8 cellular contexts compared by ENCODE assay signal in genomic region chr1:59759156-59759925, GRCh38. TPM values are rescaled to one million over a fixed set of nuclear protein-coding genes. Genes with fewer than 3 reads are reported as not detected.
DNase-seq lines count a peak whose midpoint lies in the region; ATAC-seq, FAIRE-seq and TF ChIP-seq lines count a peak whose summit lies in the region.

No MANE protein-coding gene starts in this region.

- 13% methylated on average over 11 of the region's 11 CpGs for WGBS in hepatocyte (ENCODE audit: low lambda C conversion rate, missing lambda C conversion rate)

- ATAC-seq in HG02938 (IDR thresholded peaks at IDR 0.05; ENCODE audit: unreplicated experiment) (peak; percentile 74), sciatic nerve (peak; percentile 96)

- H3K9me3 Mint-ChIP-seq in T-helper 2 cell treated with Interferon-gamma antibody and Interleukin-4, amounts not matched to agents 5 μg/mL and 100 μg/mL, for 36 hours = no peaks in the 10 kb centered on the region
- no peaks in the 10 kb centered on the region for H3K9me3 Mint-ChIP-seq in astrocyte (ENCODE audit: unreplicated experiment)

- intact Hi-C loops in sciatic nerve (cut with DNase I) = loop anchor here (10.0 kb wide), 1 partner anchor 975 kb away; the partner anchor contains the start of gene JUN

- H3K27ac Mint-ChIP-seq in T-helper 2 cell treated with Interferon-gamma antibody and Interleukin-4, amounts not matched to agents 5 μg/mL and 100 μg/mL, for 36 hours = no peak overlapping the region
- no peak overlapping the region for H3K27ac Mint-ChIP-seq in astrocyte (ENCODE audit: unreplicated experiment)

- no peaks in the 10 kb centered on the region for H3K9me2 ChIP-seq in hepatocyte (replicated peaks; ENCODE audit: insufficient read depth)

- H3K9ac ChIP-seq in astrocyte (ENCODE audit: low read length) = peak overlapping the region; percentile 45

- H3K36me3 Mint-ChIP-seq in T-helper 2 cell treated with Interferon-gamma antibody and Interleukin-4, amounts not matched to agents 5 μg/mL and 100 μg/mL, for 36 hours (ENCODE audit: low read depth) = no peaks in the 10 kb centered on the region
- no peaks in the 10 kb centered on the region for H3K36me3 Mint-ChIP-seq in astrocyte (ENCODE audit: low read depth, unreplicated experiment)

- H3K9me3 ChIP-seq in astrocyte (ENCODE audit: insufficient read depth, low read depth, low read length) (no peaks in the 10 kb centered on the region), hepatocyte (ENCODE audit: low read depth) (no peaks in the 10 kb centered on the region)

- DNase-seq in NCI-H1417 (lab: John Stamatoyannopoulos, UW) (peak; percentile 67 to 82 (median 77)), NCI-H1417 treated with DMSO at 0.1 percent for 48 hours (lab: John Stamatoyannopoulos, UW) (no peak), NCI-H187 (lab: John Stamatoyannopoulos, UW) (peak; percentile 31 to 48), astrocyte (ENCODE audit: low read depth) (peak; percentile 53), hepatocyte (ENCODE audit: low spot score) (peak; percentile 88), sciatic nerve (ENCODE audit: low spot score) (peak; percentile 90)
- peak; percentile 60 for DNase-seq in T-helper 2 cell treated with Interferon-gamma antibody and Interleukin-4, amounts not matched to agents 5 μg/mL and 100 μg/mL, for 36 hours (ENCODE audit: low spot score)

- FAIRE-seq in astrocyte (lab: Jason Lieb, UNC) = peak; percentile 75

- H3K4me1 Mint-ChIP-seq in T-helper 2 cell treated with Interferon-gamma antibody and Interleukin-4, amounts not matched to agents 5 μg/mL and 100 μg/mL, for 36 hours (ENCODE audit: low read depth) = peaks cover 2% of the 10 kb centered on the region
- peaks cover 8% of the 10 kb centered on the region for H3K4me1 Mint-ChIP-seq in astrocyte (ENCODE audit: low read depth, unreplicated experiment)

- H3K79me2 ChIP-seq in astrocyte (ENCODE audit: insufficient read depth, low read length) = no peaks in the 10 kb centered on the region
- no peaks in the 10 kb centered on the region for H3K79me2 ChIP-seq in hepatocyte

- H3K4me2 ChIP-seq in astrocyte (ENCODE audit: low read length) = peak overlapping the region; percentile 76
- peak overlapping the region; percentile 55 for H3K4me2 ChIP-seq in hepatocyte

- H3K27ac ChIP-seq in astrocyte (ENCODE audit: low read depth, low read length) (no peak overlapping the region), hepatocyte (no peak overlapping the region)

- H2AFZ ChIP-seq in astrocyte (ENCODE audit: low read depth, low read length) (peak overlapping the region; percentile 77), hepatocyte (peak overlapping the region; percentile 37)

- H4K20me1 ChIP-seq in astrocyte (ENCODE audit: insufficient read depth, low read length) = no peaks in the 10 kb centered on the region
- H4K20me1 ChIP-seq in hepatocyte (ENCODE audit: insufficient read depth, poor library complexity, severe bottlenecking) = no peaks in the 10 kb centered on the region

- H3K4me1 ChIP-seq in astrocyte (ENCODE audit: insufficient read depth, low read length) (peaks cover 4% of the 10 kb centered on the region), hepatocyte (ENCODE audit: insufficient read depth) (no peaks in the 10 kb centered on the region)

- TF ChIP-seq CTCF in astrocyte (IDR thresholded peaks at IDR 0.05; ENCODE audit: insufficient read depth, low read depth, low read length) = peak; percentile 95
- TF ChIP-seq CTCF in hepatocyte (IDR thresholded peaks at IDR 0.05; ENCODE audit: poor library complexity) = peak; percentile 95

- H3K27me3 Mint-ChIP-seq in T-helper 2 cell treated with Interferon-gamma antibody and Interleukin-4, amounts not matched to agents 5 μg/mL and 100 μg/mL, for 36 hours (ENCODE audit: low read depth) = no peaks in the 10 kb centered on the region
- H3K27me3 Mint-ChIP-seq in astrocyte (ENCODE audit: low read depth, unreplicated experiment) = peaks cover 2% of the 10 kb centered on the region

- no peaks in the 10 kb centered on the region for H3K27me3 ChIP-seq in astrocyte (ENCODE audit: insufficient read depth, low read length)
- H3K27me3 ChIP-seq in hepatocyte = no peaks in the 10 kb centered on the region

- H3K4me3 ChIP-seq in astrocyte (ENCODE audit: insufficient read depth, low read depth, low read length) = no peak overlapping the region
- no peak overlapping the region for H3K4me3 ChIP-seq in hepatocyte

- H3K4me3 Mint-ChIP-seq in T-helper 2 cell treated with Interferon-gamma antibody and Interleukin-4, amounts not matched to agents 5 μg/mL and 100 μg/mL, for 36 hours = peak overlapping the region; percentile 24
- no peak overlapping the region for H3K4me3 Mint-ChIP-seq in astrocyte (ENCODE audit: unreplicated experiment)

- H3K36me3 ChIP-seq in astrocyte (ENCODE audit: insufficient read depth, low read length) = no peaks in the 10 kb centered on the region
- H3K36me3 ChIP-seq in hepatocyte (replicated peaks; ENCODE audit: insufficient read depth, low read depth) = no peaks in the 10 kb centered on the region

RNA-seq across cellular contexts. Expression of gene HOOK1, which starts 55.4 kb away (rescaled TPM):
- 1.7 and 1.8 TPM in 2 replicates for total RNA-seq in astrocyte
- 33.0 and 36.8 TPM in 2 replicates for total RNA-seq in hepatocyte
- polyA plus RNA-seq in hepatocyte = 12.8 and 16.6 TPM in 2 replicates
- 0.53 TPM for total RNA-seq in sciatic nerve

Comparison
In these comparisons a context has a peak if more than half of its experiments do, and no peak if none do; other contexts are left out.
1. RNA of gene HOOK1, which starts 55.4 kb away (total RNA-seq): 33.0 to 36.8 TPM in hepatocyte; 1.7 to 1.8 TPM in astrocyte and 0.53 TPM in sciatic nerve (single experiment); every median in the first group is over 10 times any median in the second.